ENCODE assay signal across 9 cellular contexts in the genomic region with DNA sequence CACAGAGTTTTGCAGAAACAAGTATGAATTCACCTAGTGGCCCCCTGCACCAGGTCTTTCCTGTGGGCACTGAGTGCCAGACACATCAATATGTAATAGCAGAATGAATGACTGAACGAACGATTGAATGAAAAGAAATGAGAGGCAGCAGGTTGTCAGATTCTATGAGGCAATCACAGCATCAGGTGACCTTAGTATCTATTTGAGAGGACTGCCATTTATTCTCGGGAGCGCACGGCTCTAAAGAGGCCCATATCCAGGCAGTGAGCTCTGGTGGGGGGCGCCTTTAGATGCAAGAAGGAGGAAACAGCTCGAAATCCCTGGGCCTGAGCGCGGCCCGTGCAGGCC. TPM values are rescaled to one million over a fixed set of nuclear protein-coding genes. Genes with fewer than 3 reads are reported as not detected.
DNase-seq lines count a peak whose midpoint lies in the region; ATAC-seq and TF ChIP-seq lines count a peak whose summit lies in the region.
"Had no signal": no experiment of that assay in that cellular context is flagged by ENCODE, and none has a peak within 500 bp of the region (broad histone marks: within the 10 kb centered on the region; RNA-seq: fewer than 3 reads in every experiment).

No MANE protein-coding gene starts in this region.

- H3K36me3 ChIP-seq in A673 (ENCODE audit: insufficient read depth, low read length, poor library complexity, severe bottlenecking), result no peaks in the 10 kb centered on the region
- no peaks in the 10 kb centered on the region for H3K36me3 ChIP-seq in OCI-LY3 (replicated peaks; ENCODE audit: low read depth, low read length)
- no peaks in the 10 kb centered on the region for H3K36me3 ChIP-seq in ovary
- H3K36me3 ChIP-seq: neutrophil had no signal

- H3K27ac ChIP-seq in A673 (ENCODE audit: low read depth, low read length, poor library complexity, severe bottlenecking) (peak overlapping the region; percentile 50), OCI-LY3 (ENCODE audit: low read length) (peak overlapping the region; percentile 41; the same call in 1 of the 2 replicates), ovary (peak overlapping the region in 1 of 2 donors; percentile 25)
- H3K27ac ChIP-seq: neutrophil had no signal

- TF ChIP-seq POLR2A in ovary (IDR thresholded peaks at IDR 0.05), result no peak

- intact Hi-C loops in A673 (cut with micrococcal nuclease; ENCODE audit: unreplicated experiment), result no loop called here
- intact Hi-C loops in ovary (cut with DNase I), result loop anchor here in 1 of 4 donors (10.0 kb wide), 1 partner anchor 52 kb away; no protein-coding TSS in a partner anchor

- DNase-seq in A673 (ENCODE audit: low spot score) (peak; percentile 13), epithelial cell of proximal tubule (ENCODE audit: low read depth) (no peak), ovary (no peak), GM13977 (ENCODE audit: low spot score) (no peak)
- no peak for DNase-seq in stimulated activated CD4-positive, alpha-beta T cell treated with anti-CD3 and anti-CD28 coated beads, Interleukin-4, amount 100 ng/mL, for 24 hours
- DNase-seq in activated effector memory CD4-positive, alpha-beta T cell treated with Interleukin-2 at 50 U/mL for 16 hours, result no peak

- ATAC-seq in GM18868 (IDR thresholded peaks at IDR 0.05; ENCODE audit: unreplicated experiment), result peak; percentile 22

- WGBS in ovary, 3 donors, result 8 to 12% (median 11%) methylated on average over 10 of the region's 10 CpGs

- BruUV-seq in A673 (replicated peaks; lab: Mats Ljungman, UMichigan), result no TSS peak

- H3K9me3 ChIP-seq in A673 (ENCODE audit: low read depth, low read length, poor library complexity, severe bottlenecking), result no peaks in the 10 kb centered on the region
- H3K9me3 ChIP-seq in OCI-LY3 (ENCODE audit: insufficient read depth, low read length), result no peaks in the 10 kb centered on the region
- no peaks in the 10 kb centered on the region for H3K9me3 ChIP-seq in ovary
- H3K9me3 ChIP-seq: neutrophil had no signal

- peak overlapping the region; percentile 67 for H3K4me3 ChIP-seq in A673 (ENCODE audit: low read depth, low read length, poor library complexity, severe bottlenecking)
- H3K4me3 ChIP-seq in OCI-LY3 (ENCODE audit: low read length), result peak overlapping the region; percentile 80
- peak overlapping the region; percentile 64 for H3K4me3 ChIP-seq in epithelial cell of proximal tubule (ENCODE audit: low read depth, low read length)
- H3K4me3 ChIP-seq in ovary, result peak overlapping the region; percentile 76

- H3K4me1 ChIP-seq in A673 (ENCODE audit: insufficient read depth, low read length, poor library complexity, severe bottlenecking), result no peaks in the 10 kb centered on the region
- peaks cover 2% of the 10 kb centered on the region; the same call in 1 of the 2 replicates for H3K4me1 ChIP-seq in OCI-LY3 (ENCODE audit: low read length)
- H3K4me1 ChIP-seq in ovary (ENCODE audit: insufficient read depth), result peaks cover 5% of the 10 kb centered on the region

- POLR2A ChIA-PET in A673 (lab: Charles Lee; ENCODE audit: low non-redundant PET), result interaction anchor here (0.6 to 0.7 kb wide), 2 partner anchors 65 to 163 kb away, joined by 3 to 4 read pairs; no protein-coding TSS in a partner anchor

- H3K4me2 ChIP-seq in OCI-LY3 (ENCODE audit: low read length), result peak overlapping the region; percentile 79

- no peaks in the 10 kb centered on the region for H4K20me1 ChIP-seq in OCI-LY3 (ENCODE audit: insufficient read depth, low read length)

- no peaks in the 10 kb centered on the region for H3K79me2 ChIP-seq in OCI-LY3 (ENCODE audit: low read length)

- TF ChIP-seq CTCF in A673 (conservative IDR thresholded peaks at IDR 0.05; ENCODE audit: low read depth, low read length) (no peak), OCI-LY3 (IDR thresholded peaks at IDR 0.05; ENCODE audit: low read depth, low read length) (no peak), epithelial cell of proximal tubule (conservative IDR thresholded peaks at IDR 0.05; ENCODE audit: low read depth, low read length) (no peak), ovary (IDR thresholded peaks at IDR 0.05) (no peak), GM13977 (IDR thresholded peaks at IDR 0.05; ENCODE audit: extremely low read depth, insufficient read depth, missing control alignments) (no peak)

- H3K27me3 ChIP-seq in A673 (replicated peaks; ENCODE audit: insufficient read depth, low read depth, low read length, poor library complexity) (no peaks in the 10 kb centered on the region), OCI-LY3 (ENCODE audit: low read depth, low read length) (no peaks in the 10 kb centered on the region), ovary (no peaks in the 10 kb centered on the region)

- peak overlapping the region; percentile 56; the same call in 1 of the 2 replicates for H3K9ac ChIP-seq in OCI-LY3 (ENCODE audit: low read length)

- CTCF ChIA-PET in A673 (lab: Charles Lee), result interaction anchor here (1.1 kb wide), 1 partner anchor 8 kb away, joined by 7 read pairs; no protein-coding TSS in a partner anchor

- peak overlapping the region; percentile 70 for H2AFZ ChIP-seq in OCI-LY3 (ENCODE audit: low read depth, low read length)

- TF ChIP-seq EP300 in ovary (IDR thresholded peaks at IDR 0.05), result no peak

- in situ Hi-C loops in GM13977 (cut with MboI; ENCODE audit: low pct_unique_long_range_greater_than_20kb, low sequenced_read_pairs, unreplicated experiment), result no loop called here

RNA-seq across cellular contexts. Expression of a gene that starts 0.5 kb away (rescaled TPM):
- 18.6 and 21.9 TPM in 2 replicates for total RNA-seq in A673 (2021)
- total RNA-seq in epithelial cell of proximal tubule, result 20.5 and 25.0 TPM in 2 replicates
- total RNA-seq in ovary, result 10 to 100 TPM; 19.6 to 35.6 (median 26.6) TPM
- polyA plus RNA-seq in ovary, result 10 to 100 TPM; 18.8 to 23.2 TPM
